In genomic region chr1:162872981-162873380, GRCh38 we compare ENCODE assay signal across 20 cellular contexts. TPM values are rescaled to one million over a fixed set of nuclear protein-coding genes. Genes with fewer than 3 reads are reported as not detected.
A peak's percentile ranks its signal among the peaks of the same experiment; 100 is the strongest.
DNase-seq lines count a peak whose midpoint lies in the region; ATAC-seq and TF ChIP-seq lines count a peak whose summit lies in the region.
"Had no signal": no experiment of that assay in that cellular context is flagged by ENCODE, and none has a peak within 500 bp of the region (broad histone marks: within the 10 kb centered on the region; RNA-seq: fewer than 3 reads in every experiment).

No MANE protein-coding gene starts in this region.

- H3K4me1 ChIP-seq in ascending aorta (peaks cover 0 to 7% of the 10 kb centered on the region in 2 donors), left lung (no peaks in the 10 kb centered on the region), thyroid gland (no peaks in the 10 kb centered on the region)

- peaks cover 19% of the 10 kb centered on the region for H3K9me3 Mint-ChIP-seq in CD4-positive, alpha-beta T cell

- H3K36me3 Mint-ChIP-seq in CD4-positive, alpha-beta T cell (ENCODE audit: low read depth) = no peaks in the 10 kb centered on the region

- H3K4me3 Mint-ChIP-seq in CD4-positive, alpha-beta T cell = no peak overlapping the region

- H3K9me3 ChIP-seq in ascending aorta (peaks cover 0 to 11% of the 10 kb centered on the region in 2 donors), left lung (peaks cover 0 to 6% of the 10 kb centered on the region in 2 donors), thyroid gland (no peaks in the 10 kb centered on the region)
- H3K9me3 ChIP-seq in CD4-positive, alpha-beta T cell (ENCODE audit: control insufficient read depth, low read length) = no peaks in the 10 kb centered on the region

- 71 to 77% methylated on average over 3 of the region's 3 CpGs for WGBS in thyroid gland, 2 donors

- intact Hi-C loops in ascending aorta (cut with DNase I) (no loop called here), left lung (cut with DNase I) (loop anchor here in 1 of 2 donors (10.0 kb wide), 1 partner anchor 192 kb away; the partner anchor contains the start of gene RGS4), thyroid gland (cut with DNase I) (loop anchor here (10.0 kb wide), 1 partner anchor 192 kb away; the partner anchor contains the start of gene RGS4)
- intact Hi-C loops in CD4-positive, alpha-beta T cell (cut with DNase I, micrococcal nuclease) = no loop called here

- H3K27ac Mint-ChIP-seq in CD4-positive, alpha-beta T cell = no peak overlapping the region

- no peaks in the 10 kb centered on the region for H3K4me1 Mint-ChIP-seq in CD4-positive, alpha-beta T cell (ENCODE audit: low read depth)

- TF ChIP-seq CTCF in ascending aorta (IDR thresholded peaks at IDR 0.05) (no peak), left lung (IDR thresholded peaks at IDR 0.05) (no peak), GM20000 (IDR thresholded peaks at IDR 0.05; ENCODE audit: extremely low read depth, missing control alignments) (no peak), thyroid gland (IDR thresholded peaks at IDR 0.05) (no peak)
- TF ChIP-seq CTCF in CD4-positive, alpha-beta T cell (IDR thresholded peaks at IDR 0.05) = no peak

- ATAC-seq in left lung = peak; percentile 15
- no peak for ATAC-seq in CD4-positive, alpha-beta T cell (ENCODE audit: poor library complexity)
- ATAC-seq: GM12878, HCT116, Right ventricle myocardium inferior had no signal

- CTCF ChIA-PET in CD4-positive, alpha-beta T cell (lab: Charles Lee) = no interaction called here

- H3K36me3 ChIP-seq in ascending aorta = no peaks in the 10 kb centered on the region
- H3K36me3 ChIP-seq in left lung = no peaks in the 10 kb centered on the region
- no peaks in the 10 kb centered on the region for H3K36me3 ChIP-seq in thyroid gland

- POLR2A ChIA-PET in CD4-positive, alpha-beta T cell (lab: Charles Lee) = no interaction called here

- DNase-seq in NCI-H748 (lab: John Stamatoyannopoulos, UW; ENCODE audit: unreplicated experiment) (peak; percentile 16), NCI-H748 treated with DMSO at 0.1 percent for 48 hours (lab: John Stamatoyannopoulos, UW) (no peak), ascending aorta (ENCODE audit: low spot score in 2 of 2) (no peak), left lung (no peak), GM20000 (ENCODE audit: low spot score) (no peak), NOMO-1 treated with dmso at 0.1 percent for 144 hours (lab: John Stamatoyannopoulos, UW; ENCODE audit: unreplicated experiment) (no peak), thyroid gland (no peak)
- DNase-seq in CD4-positive, alpha-beta T cell = no peak
- DNase-seq: 8988T, C1 segment of cervical spinal cord, Calu3, KBM-7, NCI-H1092, NCI-H2227 treated with DMSO at 0.1 percent for 48 hours, NCI-H526 had no signal

- H3K27me3 ChIP-seq in ascending aorta (no peaks in the 10 kb centered on the region), left lung (peaks cover 0 to 7% of the 10 kb centered on the region in 2 donors), thyroid gland (no peaks in the 10 kb centered on the region)
- peaks cover 18% of the 10 kb centered on the region for H3K27me3 ChIP-seq in CD4-positive, alpha-beta T cell (ENCODE audit: control insufficient read depth, insufficient read depth, low read length)

- H3K27ac ChIP-seq in ascending aorta (peak overlapping the region; percentile 55 to 59), left lung (no peak overlapping the region), thyroid gland (no peak overlapping the region)
- H3K27ac ChIP-seq in CD4-positive, alpha-beta T cell (ENCODE audit: low read depth, low read length) = no peak overlapping the region

- H3K4me3 ChIP-seq in ascending aorta (peak overlapping the region in 1 of 2 donors; percentile 18), left lung (no peak overlapping the region), thyroid gland (replicated peaks in 1 of 3) (no peak overlapping the region)
- H3K4me3 ChIP-seq: GM12878 had no signal

- no peak for TF ChIP-seq POLR2A in thyroid gland (IDR thresholded peaks at IDR 0.05)

- peaks cover 67% of the 10 kb centered on the region for H3K27me3 Mint-ChIP-seq in CD4-positive, alpha-beta T cell

RNA-seq across cellular contexts. Expression of gene CCDC190, which starts 12.0 kb away (rescaled TPM):
- 1.9 TPM for total RNA-seq in ascending aorta
- 1 to 10 TPM; 1.5 to 2.1 TPM for total RNA-seq in left lung
- total RNA-seq in thyroid gland = under 1 TPM in 2 of 4 donors, not detected in 2; 0.40 to 0.89 TPM
- total RNA-seq in CD4-positive, alpha-beta T cell = not detected
- total RNA-seq: Calu3, G401, GM12878, MCF 10A had no signal

Comparison
In these comparisons a context has a peak if more than half of its experiments do, and no peak if none do; other contexts are left out.
1. H3K27ac ChIP-seq: peak in ascending aorta (2 of 2); none in left lung (0 of 2), thyroid gland (0 of 3) and CD4-positive, alpha-beta T cell (single experiment).